Comparison of ENCODE assay signal across 2 cellular contexts in genomic region chr4:88442636-88443260, GRCh38.
TF ChIP-seq lines count a peak whose summit lies in the region.

No MANE protein-coding gene starts in this region.

TF ChIP-seq in H1, 55 proteins besides CTCF, POLR2A, EP300 and RAD21:
- TF ChIP-seq JUN (IDR thresholded peaks at IDR 0.05; ENCODE audit: low read depth, low read length) (no peak), KDM4A (IDR thresholded peaks at IDR 0.05; ENCODE audit: low read depth, low read length, severe bottlenecking) (no peak), USF2 (IDR thresholded peaks at IDR 0.05; ENCODE audit: low read length) (no peak), CEBPB (IDR thresholded peaks at IDR 0.05; ENCODE audit: low read depth, low read length) (no peak), FOSL1 (IDR thresholded peaks at IDR 0.05; ENCODE audit: insufficient read depth, low read depth, low read length) (no peak), NANOG (IDR thresholded peaks at IDR 0.05; ENCODE audit: insufficient read depth, low read depth, low read length, poor library complexity, severe bottlenecking) (no peak), SAP30 (IDR thresholded peaks at IDR 0.05; ENCODE audit: insufficient read depth, insufficient replicate concordance, low read length) (no peak), GTF2F1 (IDR thresholded peaks at IDR 0.05; ENCODE audit: borderline replicate concordance, low read depth, low read length) (no peak), ATF3 (IDR thresholded peaks at IDR 0.05; ENCODE audit: insufficient read depth, low read depth, low read length) (no peak), NRF1 (IDR thresholded peaks at IDR 0.05; ENCODE audit: low read depth, low read length) (no peak), SUZ12 (IDR thresholded peaks at IDR 0.05; ENCODE audit: low read length) (no peak), SRF (IDR thresholded peaks at IDR 0.05; ENCODE audit: low read depth, low read length) (no peak), KDM1A (IDR thresholded peaks at IDR 0.05; ENCODE audit: borderline replicate concordance, low read length) (no peak), CTBP2 (IDR thresholded peaks at IDR 0.05; ENCODE audit: borderline replicate concordance, insufficient read depth, insufficient read length, low read length) (no peak), ATF2 (IDR thresholded peaks at IDR 0.05; ENCODE audit: low read length) (no peak), YY1 (IDR thresholded peaks at IDR 0.05; ENCODE audit: low read depth, low read length) (no peak), CHD2 (IDR thresholded peaks at IDR 0.05; ENCODE audit: low read length) (no peak), RNF2 (IDR thresholded peaks at IDR 0.05; ENCODE audit: borderline replicate concordance, low read depth, low read length, missing control alignments, poor library complexity, severe bottlenecking) (no peak)
TF ChIP-seq in H1: peak in this region for 0.

TF ChIP-seq in GM12891, 5 proteins besides CTCF, POLR2A, EP300 and RAD21:
- TF ChIP-seq SPI1 (IDR thresholded peaks at IDR 0.05; ENCODE audit: low read depth, low read length) (no peak), POU2F2 (IDR thresholded peaks at IDR 0.05; ENCODE audit: low read depth, low read length) (no peak)
